2 cellular contexts compared by ENCODE assay signal in genomic region chr16:57926041-57926440, GRCh38.
TF ChIP-seq lines count a peak whose summit lies in the region.

No MANE protein-coding gene starts in this region.

TF ChIP-seq in HepG2, 621 proteins besides CTCF, POLR2A, EP300 and RAD21 (continued from another document):
- peak; percentile 40 to 67; a peak in 2 of 4 replicates for TF ChIP-seq MAFK (conservative IDR thresholded peaks at IDR 0.05 in 1 of 2, IDR thresholded peaks at IDR 0.05 in 1 of 2; ENCODE audit: low read length in 2 of 2)
- TF ChIP-seq MAFF (IDR thresholded peaks at IDR 0.05; ENCODE audit: low read depth, low read length): peak; percentile 40

TF ChIP-seq in GM23338, 12 proteins besides CTCF, POLR2A, EP300 and RAD21:
- no peak for TF ChIP-seq REST (IDR thresholded peaks at IDR 0.05; ENCODE audit: unreplicated experiment)
- no peak for TF ChIP-seq ZNF114 (CRISPR knock-in tag; IDR thresholded peaks at IDR 0.05)
- no peak for TF ChIP-seq ZNF462 (CRISPR knock-in tag; IDR thresholded peaks at IDR 0.05)
- no peak for TF ChIP-seq STAT1 (IDR thresholded peaks at IDR 0.05; ENCODE audit: unreplicated experiment)
- no peak for TF ChIP-seq JUNB (IDR thresholded peaks at IDR 0.05; ENCODE audit: unreplicated experiment)
- TF ChIP-seq ETS1 (IDR thresholded peaks at IDR 0.05): no peak
- no peak for TF ChIP-seq EZH2 (IDR thresholded peaks at IDR 0.05; ENCODE audit: low read depth, unreplicated experiment)
- no peak for TF ChIP-seq POLR2AphosphoS5 (IDR thresholded peaks at IDR 0.05; ENCODE audit: low read depth)
- TF ChIP-seq ZNF331 (CRISPR knock-in tag; IDR thresholded peaks at IDR 0.05; ENCODE audit: low read depth): no peak
